In the genomic region with DNA sequence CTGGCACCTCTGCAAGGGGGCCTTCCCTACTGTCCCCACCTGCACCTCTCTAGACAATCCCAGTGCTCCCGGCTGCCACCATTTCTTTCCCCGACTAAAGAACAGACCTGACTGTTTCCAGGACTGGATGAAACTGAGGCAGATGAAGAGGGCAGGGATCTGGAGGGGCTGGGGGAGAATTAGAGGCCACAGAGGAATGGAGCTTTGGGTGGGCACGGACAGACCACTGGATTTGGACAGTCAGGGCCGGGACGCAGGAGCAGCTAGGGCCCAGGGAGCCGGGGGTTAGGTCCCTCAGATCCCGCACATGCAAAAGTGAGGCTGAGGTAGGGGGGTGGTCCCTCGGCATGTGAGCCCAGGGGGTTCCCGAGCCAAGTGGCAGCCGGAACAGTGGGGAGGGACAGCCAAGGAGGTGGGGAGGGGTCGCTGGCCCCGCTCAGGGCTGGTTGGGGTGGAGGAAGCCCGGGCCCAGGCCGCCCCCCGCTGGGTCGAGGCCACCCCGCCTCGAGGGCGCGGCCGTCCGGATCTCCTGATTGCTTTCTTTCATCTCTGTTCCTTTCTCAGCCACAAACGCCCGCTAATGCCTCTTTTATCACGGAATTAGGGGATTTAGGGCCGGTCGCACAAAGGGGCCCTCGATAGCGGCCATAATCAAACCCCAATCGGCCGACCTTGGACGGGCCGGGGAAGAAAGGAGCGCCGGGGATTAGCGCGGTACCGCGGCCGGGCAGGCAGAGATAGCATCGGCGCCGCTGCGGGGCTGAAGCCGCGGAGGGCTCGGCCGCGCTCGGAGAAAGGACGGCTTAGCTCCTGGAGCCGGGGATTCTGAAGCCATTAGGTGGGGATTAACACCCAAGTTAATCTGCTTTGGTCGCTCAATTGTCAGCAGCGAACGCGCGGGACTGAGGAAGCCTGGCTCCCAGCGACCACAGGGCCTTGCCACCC, we compare ENCODE assay signal across 10 cellular contexts. TPM values are rescaled to one million over a fixed set of nuclear protein-coding genes. Genes with fewer than 3 reads are reported as not detected.
DNase-seq lines count a peak whose midpoint lies in the region; ATAC-seq, FAIRE-seq and TF ChIP-seq lines count a peak whose summit lies in the region.
"Had no signal": no experiment of that assay in that cellular context is flagged by ENCODE, and none has a peak within 500 bp of the region (broad histone marks: within the 10 kb centered on the region; RNA-seq: fewer than 3 reads in every experiment).

No MANE protein-coding gene starts in this region.

- H3K27me3 ChIP-seq in DND-41 (ENCODE audit: insufficient read depth, low read length, poor library complexity) (no peaks in the 10 kb centered on the region), PC-3 (ENCODE audit: low read length) (peaks cover 28% of the 10 kb centered on the region), psoas muscle (ENCODE audit: insufficient read depth in 3 of 3, low read length in 2 of 3) (peaks cover 0 to 41% (median 13%) of the 10 kb centered on the region in 3 donors)

- H3F3A ChIP-seq in PC-3 (ENCODE audit: low read length, unreplicated experiment): no peaks in the 10 kb centered on the region

- BruUV-seq in PC-3 (replicated peaks; lab: Mats Ljungman, UMichigan): no TSS peak

- ATAC-seq in DND-41 (ENCODE audit: insufficient read depth, low read depth) (no peak), PC-3 (no peak), psoas muscle (no peak), HG03521 (IDR thresholded peaks at IDR 0.05; ENCODE audit: unreplicated experiment) (no peak)

- no peak overlapping the region for H3K27ac Mint-ChIP-seq in HFFc6

- DNase-seq in DND-41 (no peak), PC-3 (no peak), epithelial cell of esophagus (ENCODE audit: low read depth) (no peak), psoas muscle (no peak), GM10248 (ENCODE audit: extremely low spot score) (no peak), HFFc6 (no peak), HTR-8/SVneo (ENCODE audit: insufficient read length, low spot score) (no peak)
- DNase-seq: stimulated activated CD4-positive, alpha-beta T cell treated with anti-CD3 and anti-CD28 coated beads, Interleukin-4, amount 100 ng/mL, for 24 hours had no signal

- H3K9me3 ChIP-seq in DND-41 (ENCODE audit: insufficient read depth, low read length, severe bottlenecking): no peaks in the 10 kb centered on the region
- no peaks in the 10 kb centered on the region for H3K9me3 ChIP-seq in PC-3 (ENCODE audit: low read length)
- H3K9me3 ChIP-seq in psoas muscle: no peaks in the 10 kb centered on the region

- peaks cover 22% of the 10 kb centered on the region; the same call in 1 of the 2 replicates for H4K20me1 ChIP-seq in DND-41 (ENCODE audit: insufficient read depth, low read length)
- H4K20me1 ChIP-seq in PC-3 (ENCODE audit: low read length): no peaks in the 10 kb centered on the region

- H3K27me3 Mint-ChIP-seq in HFFc6 (ENCODE audit: insufficient read depth): peaks cover 18% of the 10 kb centered on the region

- 4 to 8% (median 5%) methylated on average over 46 to 58 of the region's 58 CpGs for WGBS in psoas muscle, 3 donors

- no peaks in the 10 kb centered on the region for H3K9me2 ChIP-seq in PC-3 (replicated peaks; ENCODE audit: low read length)

- H3K4me3 Mint-ChIP-seq in HFFc6: no peak overlapping the region

- no peak for FAIRE-seq in HTR-8/SVneo (lab: Jason Lieb, UNC)
- FAIRE-seq: GM12892 had no signal

- H3K4me1 ChIP-seq in DND-41 (ENCODE audit: insufficient read depth, low read length): peaks cover 32% of the 10 kb centered on the region
- peaks cover 22% of the 10 kb centered on the region for H3K4me1 ChIP-seq in PC-3 (ENCODE audit: insufficient read depth, low read length)
- H3K4me1 ChIP-seq in psoas muscle: peaks cover 12% of the 10 kb centered on the region

- peaks cover 35% of the 10 kb centered on the region for H3K4me1 Mint-ChIP-seq in HFFc6 (ENCODE audit: low read depth)

- H3K9ac ChIP-seq in DND-41 (ENCODE audit: low read depth, low read length): no peak overlapping the region
- no peak overlapping the region for H3K9ac ChIP-seq in PC-3 (ENCODE audit: low read length)

- no peak overlapping the region for H3K27ac ChIP-seq in DND-41 (ENCODE audit: low read length)
- H3K27ac ChIP-seq in PC-3 (ENCODE audit: low read length): no peak overlapping the region
- no peak overlapping the region for H3K27ac ChIP-seq in psoas muscle

- intact Hi-C loops in PC-3 (cut with micrococcal nuclease) (no loop called here), psoas muscle (cut with DNase I) (no loop called here)

- H3K36me3 ChIP-seq in DND-41 (ENCODE audit: insufficient read depth, low read length) (peaks cover 13% of the 10 kb centered on the region), PC-3 (ENCODE audit: low read depth, low read length) (no peaks in the 10 kb centered on the region), psoas muscle (ENCODE audit: insufficient read depth in 1 of 2, low read depth in 1 of 2) (no peaks in the 10 kb centered on the region)

- H3K4me3 ChIP-seq in DND-41 (ENCODE audit: low read depth in 1 of 2, low read length in 2 of 2): no peak overlapping the region
- peak overlapping the region; percentile 61 for H3K4me3 ChIP-seq in PC-3 (ENCODE audit: low read length)
- H3K4me3 ChIP-seq in epithelial cell of esophagus (ENCODE audit: low read length): peak overlapping the region; percentile 27
- H3K4me3 ChIP-seq in psoas muscle: peak overlapping the region; percentile 81

- H3K4me2 ChIP-seq in DND-41 (ENCODE audit: insufficient read depth, low read length) (0 out of 2 replicates have a peak overlapping the region, but pooled peaks have one; percentile 96), PC-3 (ENCODE audit: low read length) (peak overlapping the region; percentile 87)

- H2AFZ ChIP-seq in DND-41 (ENCODE audit: low read depth, low read length) (no peak overlapping the region), PC-3 (ENCODE audit: low read length) (peak overlapping the region; percentile 63; the same call in 1 of the 2 replicates)

- TF ChIP-seq CTCF in DND-41 (IDR thresholded peaks at IDR 0.05; ENCODE audit: borderline replicate concordance, extremely low read depth, low read length, poor library complexity, severe bottlenecking): no peak
- no peak for TF ChIP-seq CTCF in PC-3 (conservative IDR thresholded peaks at IDR 0.05; ENCODE audit: low read depth, low read length)
- no peak for TF ChIP-seq CTCF in epithelial cell of esophagus (IDR thresholded peaks at IDR 0.05; ENCODE audit: insufficient read depth, low read depth, low read length, missing control alignments)
- no peak for TF ChIP-seq CTCF in psoas muscle (IDR thresholded peaks at IDR 0.05)
- no peak for TF ChIP-seq CTCF in GM10248 (IDR thresholded peaks at IDR 0.05; ENCODE audit: control extremely low read depth, extremely low read depth, low read depth, missing control alignments)
- TF ChIP-seq CTCF in HFFc6 (IDR thresholded peaks at IDR 0.05): no peak

- CTCF ChIA-PET in PC-3 (lab: Charles Lee): interaction anchor here (0.6 kb wide), 1 partner anchor 69 kb away, joined by 4 read pairs; no protein-coding TSS in a partner anchor
- CTCF ChIA-PET in GM10248 (lab: Yijun Ruan, JAX): interaction anchor here (1.2 to 2.9 kb wide), 2 partner anchors 10 to 25 kb away, joined by 4 to 9 read pairs; a partner anchor contains a TSS

- H3K36me3 Mint-ChIP-seq in HFFc6 (ENCODE audit: low read depth): peaks cover 11% of the 10 kb centered on the region; the same call in 1 of the 2 replicates

- POLR2A ChIA-PET in PC-3 (lab: Charles Lee; ENCODE audit: unreplicated experiment) (no interaction called here), GM10248 (lab: Yijun Ruan, JAX) (no interaction called here)

- H3K79me2 ChIP-seq in DND-41 (ENCODE audit: insufficient read depth, low read length) (peaks cover 38% of the 10 kb centered on the region), PC-3 (ENCODE audit: low read length) (peaks cover 36% of the 10 kb centered on the region)

- H3K9me3 Mint-ChIP-seq in HFFc6: peaks cover 6% of the 10 kb centered on the region; the same call in 1 of the 2 replicates

RNA-seq across cellular contexts. Expression of a gene that starts 9.3 kb away (rescaled TPM):
- total RNA-seq in PC-3 (2014; rRNA removed): 81.6 and 91.7 TPM in 2 replicates
- 10 to 100 TPM in 2 of 4 donors, 1 to 10 TPM in 2; 7.3 to 23.1 (median 13.0) TPM for total RNA-seq in psoas muscle
- 10 to 100 TPM in 2 of 3 donors, 1 to 10 TPM in 1; 7.5 to 20.1 (median 10.8) TPM for polyA plus RNA-seq in psoas muscle
- total RNA-seq in HFFc6 (2021; fragmentation: NEBNext Ultra II Directional; extraction: Animal tissue kit (Norgen Biotek cat#: 25700)): 100 to 1,000 TPM; 102 to 124 (median 108) TPM

RNA-seq across cellular contexts. Expression of a gene that starts 19.2 kb away (rescaled TPM):
- total RNA-seq in PC-3 (2014; rRNA removed) (not detected in 2 replicates), psoas muscle (not detected)
- not detected for polyA plus RNA-seq in psoas muscle
- total RNA-seq in HFFc6 (2021; fragmentation: NEBNext Ultra II Directional; extraction: Animal tissue kit (Norgen Biotek cat#: 25700)): not detected

RNA-seq across cellular contexts. Expression of a gene that starts 24.8 kb away (rescaled TPM):
- total RNA-seq in PC-3 (2014; rRNA removed): 12.6 and 22.9 TPM in 2 replicates
- total RNA-seq in psoas muscle: 10 to 100 TPM in 3 of 4 donors, 1 to 10 TPM in 1; 7.9 to 14.0 (median 10.9) TPM
- 10 to 100 TPM in 2 of 3 donors, 1 to 10 TPM in 1; 9.3 to 13.6 (median 12.6) TPM for polyA plus RNA-seq in psoas muscle
- 10 to 100 TPM; 16.6 to 19.2 (median 17.6) TPM for total RNA-seq in HFFc6 (2021; fragmentation: NEBNext Ultra II Directional; extraction: Animal tissue kit (Norgen Biotek cat#: 25700))

RNA-seq across cellular contexts. Expression of a gene that starts 38.2 kb away (rescaled TPM):
- 0.17 TPM in 1 of 2 replicates, not detected in the other for total RNA-seq in PC-3 (2014; rRNA removed)
- total RNA-seq in psoas muscle: under 1 TPM in 1 of 4 donors, not detected in 3; 0.32 TPM
- polyA plus RNA-seq in psoas muscle: under 1 TPM; 0.14 to 0.32 (median 0.23) TPM
- total RNA-seq in HFFc6 (2021; fragmentation: NEBNext Ultra II Directional; extraction: Animal tissue kit (Norgen Biotek cat#: 25700)): not detected

RNA-seq across cellular contexts. Expression of a gene that starts 47.1 kb away (rescaled TPM):
- total RNA-seq in PC-3 (2014; rRNA removed) (36.1 and 46.1 TPM in 2 replicates), psoas muscle (10 to 100 TPM; 13.1 to 27.6 (median 25.9) TPM)
- polyA plus RNA-seq in psoas muscle: 10 to 100 TPM; 13.2 to 24.5 (median 15.0) TPM
- total RNA-seq in HFFc6 (2021; fragmentation: NEBNext Ultra II Directional; extraction: Animal tissue kit (Norgen Biotek cat#: 25700)): 10 to 100 TPM; 46.1 to 57.9 (median 53.7) TPM

Comparison
In these comparisons a context has a peak if more than half of its experiments do, and no peak if none do; other contexts are left out.
1. H3K4me3 ChIP-seq: peak in PC-3 (single experiment), epithelial cell of esophagus (single experiment) and psoas muscle (single experiment); none in DND-41 (0 of 2).